ENCODE assay signal across 31 cellular contexts in genomic region chr16:23549938-23550337, GRCh38.
"Had no signal": no experiment of that assay in that cellular context is flagged by ENCODE, and none has a peak within 500 bp of the region (broad histone marks: within the 10 kb centered on the region; RNA-seq: fewer than 3 reads in every experiment).

No MANE protein-coding gene starts in this region.

- H3K27me3 Mint-ChIP-seq: naive B cell; naive thymus-derived CD8-positive, alpha-beta T cell; natural killer cell treated with Interleukin-12 subunit alpha and Interleukin-12 subunit beta and Interleukin-15 and Interleukin-18, amount 100 ng/mL, for 72 hours; stimulated activated memory B cell treated with anti-CD40 and anti-IgM and Interleukin-4, amounts not matched to agents 10 μg/mL and 1 μg/mL and 100 μg/mL, for 72 hours; stimulated activated naive CD8-positive, alpha-beta T cell treated with anti-CD3 and anti-CD28 coated beads, Interleukin-15, amount 100 ng/mL, for 72 hours; type B pancreatic cell had no signal

- H3K27ac Mint-ChIP-seq: natural killer cell treated with Interleukin-12 subunit alpha and Interleukin-12 subunit beta and Interleukin-15 and Interleukin-18, amount 100 ng/mL, for 72 hours; nephron progenitor cell; stimulated activated memory B cell treated with anti-CD40 and anti-IgM and Interleukin-4, amounts not matched to agents 10 μg/mL and 1 μg/mL and 100 μg/mL, for 72 hours; type B pancreatic cell had no signal

- H3K4me1 Mint-ChIP-seq: nephron progenitor cell, neural crest cell had no signal

- ATAC-seq: naive thymus-derived CD8-positive, alpha-beta T cell; natural killer cell treated with Interleukin-12 subunit alpha and Interleukin-12 subunit beta and Interleukin-15 and Interleukin-18, amount 100 ng/mL, for 72 hours; pancreas; right cardiac atrium; sciatic nerve; stimulated activated memory B cell treated with anti-CD40 and anti-IgM and Interleukin-4, amounts not matched to agents 10 μg/mL and 1 μg/mL and 100 μg/mL, for 72 hours; stimulated activated naive CD8-positive, alpha-beta T cell treated with anti-CD3 and anti-CD28 coated beads, Interleukin-15, amount 100 ng/mL, for 72 hours; stimulated activated naive CD8-positive, alpha-beta T cell treated with anti-CD3 and anti-CD28 coated beads, Interleukin-15, Interleukin-2, amounts not matched to agents 100 U/mL and 50 U/mL, for 24 hours; upper lobe of right lung had no signal

- DNase-seq: naive B cell; naive thymus-derived CD8-positive, alpha-beta T cell; nephron progenitor cell; nucleus accumbens; pancreas; right cardiac atrium; stimulated activated CD4-positive, alpha-beta T cell treated with anti-CD3 and anti-CD28 coated beads, Interleukin-12 subunit alpha, Interleukin-12 subunit beta, amount 100 ng/mL, for 4 hours; stimulated activated CD4-positive, alpha-beta T cell treated with anti-CD3 and anti-CD28 coated beads, Interleukin-1b, Interleukin-23, amount 100 ng/mL, for 48 hours; stimulated activated CD4-positive, alpha-beta T cell treated with anti-CD3 and anti-CD28 coated beads, Interleukin-4, amount 100 ng/mL, for 1 hour; stimulated activated CD4-positive, alpha-beta T cell treated with anti-CD3 and anti-CD28 coated beads, Interleukin-4, amount 100 ng/mL, for 4 hours; stimulated activated CD8-positive, alpha-beta memory T cell treated with anti-CD3 and anti-CD28 coated beads, Interleukin-4, amount 100 ng/mL, for 48 hours; stimulated activated naive CD4-positive, alpha-beta T cell; stimulated activated naive CD8-positive, alpha-beta T cell treated with anti-CD3 and anti-CD28 coated beads, Interleukin-15, amount 100 ng/mL, for 72 hours; stimulated activated naive CD8-positive, alpha-beta T cell treated with anti-CD3 and anti-CD28 coated beads, Interleukin-15, Interleukin-2, amounts not matched to agents 100 U/mL and 50 U/mL, for 24 hours; substantia nigra; testis; tibial artery; transverse colon; upper lobe of right lung; uterus had no signal

- H3K4me3 Mint-ChIP-seq: naive B cell; naive thymus-derived CD8-positive, alpha-beta T cell; natural killer cell treated with Interleukin-12 subunit alpha and Interleukin-12 subunit beta and Interleukin-15 and Interleukin-18, amount 100 ng/mL, for 72 hours; nephron progenitor cell; neural crest cell; stimulated activated memory B cell treated with anti-CD40 and anti-IgM and Interleukin-4, amounts not matched to agents 10 μg/mL and 1 μg/mL and 100 μg/mL, for 72 hours; stimulated activated naive CD8-positive, alpha-beta T cell treated with anti-CD3 and anti-CD28 coated beads, Interleukin-15, amount 100 ng/mL, for 72 hours; type B pancreatic cell had no signal

- FAIRE-seq: pancreas had no signal

- H3K4me3 ChIP-seq: pancreas, prostate gland, skin epidermis, smooth muscle cell, spleen, suprapubic skin, testis, tibial artery, transverse colon, upper lobe of right lung, uterus had no signal

- H3K27ac ChIP-seq: neutrophil, pancreas, prostate gland, skin epidermis, spleen, suprapubic skin, testis, tibial artery, transverse colon, upper lobe of right lung, uterus had no signal

- H3K9me3 ChIP-seq: neutrophil, pancreas, prostate gland, spleen, suprapubic skin, testis, tibial artery, transverse colon, upper lobe of right lung, uterus had no signal

- H3K9me3 Mint-ChIP-seq: naive B cell; naive thymus-derived CD8-positive, alpha-beta T cell; natural killer cell treated with Interleukin-12 subunit alpha and Interleukin-12 subunit beta and Interleukin-15 and Interleukin-18, amount 100 ng/mL, for 72 hours; nephron progenitor cell; neural crest cell; stimulated activated memory B cell treated with anti-CD40 and anti-IgM and Interleukin-4, amounts not matched to agents 10 μg/mL and 1 μg/mL and 100 μg/mL, for 72 hours; stimulated activated naive CD8-positive, alpha-beta T cell treated with anti-CD3 and anti-CD28 coated beads, Interleukin-15, amount 100 ng/mL, for 72 hours; type B pancreatic cell had no signal

- H3K27me3 ChIP-seq: neutrophil, pancreas, spleen, suprapubic skin, testis, tibial artery, transverse colon, upper lobe of right lung, uterus had no signal

- H3K4me2 ChIP-seq: smooth muscle cell had no signal

- H3K4me1 ChIP-seq: pancreas, prostate gland, suprapubic skin, testis, tibial artery, transverse colon, upper lobe of right lung, uterus had no signal

- H3K36me3 ChIP-seq: neutrophil, uterus had no signal
